In the genomic region with DNA sequence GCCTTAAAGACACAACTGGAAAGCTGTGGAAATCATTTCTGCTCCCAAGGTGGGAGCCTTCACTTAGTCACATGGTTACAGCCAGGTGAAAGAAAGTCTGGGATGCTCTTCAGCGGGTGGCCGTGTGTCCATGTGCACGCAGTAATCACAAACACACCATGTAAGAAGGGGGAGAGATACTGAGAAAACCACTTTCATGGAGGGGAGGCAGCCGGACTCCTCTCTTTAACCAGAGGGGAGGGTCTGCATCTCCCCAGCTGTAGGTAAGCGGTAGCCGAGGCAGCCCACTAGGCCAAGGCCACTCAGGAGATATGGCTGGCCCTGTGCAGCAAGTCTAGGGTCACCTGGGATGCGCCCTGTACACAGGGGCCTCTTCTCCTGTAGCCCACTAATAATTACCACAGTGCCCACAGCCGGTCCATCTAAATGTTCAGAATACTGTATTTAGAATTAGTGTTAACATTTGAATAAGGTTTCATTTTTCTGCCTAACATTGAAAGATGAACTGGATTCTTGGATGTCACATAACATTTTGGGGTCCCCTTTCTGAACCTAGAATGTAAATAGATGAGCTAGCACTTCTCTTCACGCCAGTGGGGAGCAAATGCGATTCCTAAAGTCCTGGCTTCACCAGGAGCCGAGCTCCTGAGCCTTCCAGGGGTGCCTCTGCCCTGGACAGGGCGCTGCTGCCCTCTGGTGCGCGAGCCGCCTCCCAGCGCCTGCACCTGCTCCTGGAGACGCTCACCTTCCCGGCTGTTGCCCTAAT, we compare ENCODE assay signal across 1 cellular context.
TF ChIP-seq lines count a peak whose summit lies in the region.

No MANE protein-coding gene starts in this region.

TF ChIP-seq in HepG2, 621 proteins besides CTCF, POLR2A, EP300 and RAD21 (continued from another document and continues in another):
- TF ChIP-seq ZNF746 (CRISPR knock-in tag; IDR thresholded peaks at IDR 0.05) (0 out of 2 replicates have a peak, but pooled peaks have one; percentile 10), CCDC6 (CRISPR knock-in tag; IDR thresholded peaks at IDR 0.05) (no peak), AHR (CRISPR knock-in tag; IDR thresholded peaks at IDR 0.05) (0 out of 2 replicates have a peak, but pooled peaks have one; percentile 40), LCORL (IDR thresholded peaks at IDR 0.05) (no peak), LCORL (CRISPR knock-in tag; IDR thresholded peaks at IDR 0.05) (peak; percentile 68), ZNF605 (CRISPR knock-in tag; IDR thresholded peaks at IDR 0.05) (peak; percentile 84), MYC (CRISPR knock-in tag; IDR thresholded peaks at IDR 0.05; ENCODE audit: borderline replicate concordance) (peak; percentile 39; the same call in 1 of the 2 replicates), KMT2A (CRISPR knock-in tag; IDR thresholded peaks at IDR 0.05) (peak; percentile 34; the same call in 1 of the 2 replicates), ZNF329 (CRISPR knock-in tag; IDR thresholded peaks at IDR 0.05; ENCODE audit: low read depth) (no peak), SP4 (CRISPR knock-in tag; IDR thresholded peaks at IDR 0.05) (0 out of 2 replicates have a peak, but pooled peaks have one; percentile 22), PHF5A (CRISPR knock-in tag; IDR thresholded peaks at IDR 0.05; ENCODE audit: low read depth, unreplicated experiment) (peak; percentile 34), FOXO1 (CRISPR knock-in tag; IDR thresholded peaks at IDR 0.05) (peak; percentile 70; the same call in 1 of the 2 replicates), SMAD3 (CRISPR knock-in tag; IDR thresholded peaks at IDR 0.05) (peak; percentile 56; the same call in 1 of the 2 replicates), MEF2D (CRISPR knock-in tag; IDR thresholded peaks at IDR 0.05) (peak; percentile 44; the same call in 1 of the 2 replicates), DNMT1 (CRISPR knock-in tag; IDR thresholded peaks at IDR 0.05) (peak; percentile 18; the same call in 1 of the 2 replicates)
- TF ChIP-seq, protein P1, sequence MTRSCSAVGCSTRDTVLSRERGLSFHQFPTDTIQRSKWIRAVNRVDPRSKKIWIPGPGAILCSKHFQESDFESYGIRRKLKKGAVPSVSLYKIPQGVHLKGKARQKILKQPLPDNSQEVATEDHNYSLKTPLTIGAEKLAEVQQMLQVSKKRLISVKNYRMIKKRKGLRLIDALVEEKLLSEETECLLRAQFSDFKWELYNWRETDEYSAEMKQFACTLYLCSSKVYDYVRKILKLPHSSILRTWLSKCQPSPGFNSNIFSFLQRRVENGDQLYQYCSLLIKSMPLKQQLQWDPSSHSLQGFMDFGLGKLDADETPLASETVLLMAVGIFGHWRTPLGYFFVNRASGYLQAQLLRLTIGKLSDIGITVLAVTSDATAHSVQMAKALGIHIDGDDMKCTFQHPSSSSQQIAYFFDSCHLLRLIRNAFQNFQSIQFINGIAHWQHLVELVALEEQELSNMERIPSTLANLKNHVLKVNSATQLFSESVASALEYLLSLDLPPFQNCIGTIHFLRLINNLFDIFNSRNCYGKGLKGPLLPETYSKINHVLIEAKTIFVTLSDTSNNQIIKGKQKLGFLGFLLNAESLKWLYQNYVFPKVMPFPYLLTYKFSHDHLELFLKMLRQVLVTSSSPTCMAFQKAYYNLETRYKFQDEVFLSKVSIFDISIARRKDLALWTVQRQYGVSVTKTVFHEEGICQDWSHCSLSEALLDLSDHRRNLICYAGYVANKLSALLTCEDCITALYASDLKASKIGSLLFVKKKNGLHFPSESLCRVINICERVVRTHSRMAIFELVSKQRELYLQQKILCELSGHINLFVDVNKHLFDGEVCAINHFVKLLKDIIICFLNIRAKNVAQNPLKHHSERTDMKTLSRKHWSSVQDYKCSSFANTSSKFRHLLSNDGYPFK (CRISPR knock-in tag; IDR thresholded peaks at IDR 0.05; ENCODE audit: borderline replicate concordance), result no peak; the same call in 1 of the 2 replicates
- TF ChIP-seq, protein P2, sequence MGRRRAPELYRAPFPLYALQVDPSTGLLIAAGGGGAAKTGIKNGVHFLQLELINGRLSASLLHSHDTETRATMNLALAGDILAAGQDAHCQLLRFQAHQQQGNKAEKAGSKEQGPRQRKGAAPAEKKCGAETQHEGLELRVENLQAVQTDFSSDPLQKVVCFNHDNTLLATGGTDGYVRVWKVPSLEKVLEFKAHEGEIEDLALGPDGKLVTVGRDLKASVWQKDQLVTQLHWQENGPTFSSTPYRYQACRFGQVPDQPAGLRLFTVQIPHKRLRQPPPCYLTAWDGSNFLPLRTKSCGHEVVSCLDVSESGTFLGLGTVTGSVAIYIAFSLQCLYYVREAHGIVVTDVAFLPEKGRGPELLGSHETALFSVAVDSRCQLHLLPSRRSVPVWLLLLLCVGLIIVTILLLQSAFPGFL (CRISPR knock-in tag; IDR thresholded peaks at IDR 0.05), result no peak
- TF ChIP-seq, protein P3, sequence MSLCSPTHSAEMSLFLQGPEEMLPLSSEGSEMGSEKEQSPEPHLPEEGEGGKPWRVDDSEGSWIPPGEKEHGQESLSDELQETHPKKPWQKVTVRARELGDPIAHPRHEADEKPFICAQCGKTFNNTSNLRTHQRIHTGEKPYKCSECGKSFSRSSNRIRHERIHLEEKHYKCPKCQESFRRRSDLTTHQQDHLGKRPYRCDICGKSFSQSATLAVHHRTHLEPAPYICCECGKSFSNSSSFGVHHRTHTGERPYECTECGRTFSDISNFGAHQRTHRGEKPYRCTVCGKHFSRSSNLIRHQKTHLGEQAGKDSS (CRISPR knock-in tag; IDR thresholded peaks at IDR 0.05; ENCODE audit: borderline replicate concordance, low read depth), result peak; percentile 46; the same call in 1 of the 2 replicates
- TF ChIP-seq, protein P4, sequence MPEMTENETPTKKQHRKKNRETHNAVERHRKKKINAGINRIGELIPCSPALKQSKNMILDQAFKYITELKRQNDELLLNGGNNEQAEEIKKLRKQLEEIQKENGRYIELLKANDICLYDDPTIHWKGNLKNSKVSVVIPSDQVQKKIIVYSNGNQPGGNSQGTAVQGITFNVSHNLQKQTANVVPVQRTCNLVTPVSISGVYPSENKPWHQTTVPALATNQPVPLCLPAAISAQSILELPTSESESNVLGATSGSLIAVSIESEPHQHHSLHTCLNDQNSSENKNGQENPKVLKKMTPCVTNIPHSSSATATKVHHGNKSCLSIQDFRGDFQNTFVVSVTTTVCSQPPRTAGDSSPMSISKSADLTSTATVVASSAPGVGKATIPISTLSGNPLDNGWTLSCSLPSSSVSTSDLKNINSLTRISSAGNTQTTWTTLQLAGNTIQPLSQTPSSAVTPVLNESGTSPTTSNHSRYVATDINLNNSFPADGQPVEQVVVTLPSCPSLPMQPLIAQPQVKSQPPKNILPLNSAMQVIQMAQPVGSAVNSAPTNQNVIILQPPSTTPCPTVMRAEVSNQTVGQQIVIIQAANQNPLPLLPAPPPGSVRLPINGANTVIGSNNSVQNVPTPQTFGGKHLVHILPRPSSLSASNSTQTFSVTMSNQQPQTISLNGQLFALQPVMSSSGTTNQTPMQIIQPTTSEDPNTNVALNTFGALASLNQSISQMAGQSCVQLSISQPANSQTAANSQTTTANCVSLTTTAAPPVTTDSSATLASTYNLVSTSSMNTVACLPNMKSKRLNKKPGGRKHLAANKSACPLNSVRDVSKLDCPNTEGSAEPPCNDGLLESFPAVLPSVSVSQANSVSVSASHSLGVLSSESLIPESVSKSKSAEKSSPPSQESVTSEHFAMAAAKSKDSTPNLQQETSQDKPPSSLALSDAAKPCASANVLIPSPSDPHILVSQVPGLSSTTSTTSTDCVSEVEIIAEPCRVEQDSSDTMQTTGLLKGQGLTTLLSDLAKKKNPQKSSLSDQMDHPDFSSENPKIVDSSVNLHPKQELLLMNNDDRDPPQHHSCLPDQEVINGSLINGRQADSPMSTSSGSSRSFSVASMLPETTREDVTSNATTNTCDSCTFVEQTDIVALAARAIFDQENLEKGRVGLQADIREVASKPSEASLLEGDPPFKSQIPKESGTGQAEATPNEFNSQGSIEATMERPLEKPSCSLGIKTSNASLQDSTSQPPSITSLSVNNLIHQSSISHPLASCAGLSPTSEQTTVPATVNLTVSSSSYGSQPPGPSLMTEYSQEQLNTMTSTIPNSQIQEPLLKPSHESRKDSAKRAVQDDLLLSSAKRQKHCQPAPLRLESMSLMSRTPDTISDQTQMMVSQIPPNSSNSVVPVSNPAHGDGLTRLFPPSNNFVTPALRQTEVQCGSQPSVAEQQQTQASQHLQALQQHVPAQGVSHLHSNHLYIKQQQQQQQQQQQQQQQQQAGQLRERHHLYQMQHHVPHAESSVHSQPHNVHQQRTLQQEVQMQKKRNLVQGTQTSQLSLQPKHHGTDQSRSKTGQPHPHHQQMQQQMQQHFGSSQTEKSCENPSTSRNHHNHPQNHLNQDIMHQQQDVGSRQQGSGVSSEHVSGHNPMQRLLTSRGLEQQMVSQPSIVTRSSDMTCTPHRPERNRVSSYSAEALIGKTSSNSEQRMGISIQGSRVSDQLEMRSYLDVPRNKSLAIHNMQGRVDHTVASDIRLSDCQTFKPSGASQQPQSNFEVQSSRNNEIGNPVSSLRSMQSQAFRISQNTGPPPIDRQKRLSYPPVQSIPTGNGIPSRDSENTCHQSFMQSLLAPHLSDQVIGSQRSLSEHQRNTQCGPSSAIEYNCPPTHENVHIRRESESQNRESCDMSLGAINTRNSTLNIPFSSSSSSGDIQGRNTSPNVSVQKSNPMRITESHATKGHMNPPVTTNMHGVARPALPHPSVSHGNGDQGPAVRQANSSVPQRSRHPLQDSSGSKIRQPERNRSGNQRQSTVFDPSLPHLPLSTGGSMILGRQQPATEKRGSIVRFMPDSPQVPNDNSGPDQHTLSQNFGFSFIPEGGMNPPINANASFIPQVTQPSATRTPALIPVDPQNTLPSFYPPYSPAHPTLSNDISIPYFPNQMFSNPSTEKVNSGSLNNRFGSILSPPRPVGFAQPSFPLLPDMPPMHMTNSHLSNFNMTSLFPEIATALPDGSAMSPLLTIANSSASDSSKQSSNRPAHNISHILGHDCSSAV (CRISPR knock-in tag; IDR thresholded peaks at IDR 0.05; ENCODE audit: borderline replicate concordance), result 0 out of 2 replicates have a peak, but pooled peaks have one; percentile 46
- TF ChIP-seq, protein P5, sequence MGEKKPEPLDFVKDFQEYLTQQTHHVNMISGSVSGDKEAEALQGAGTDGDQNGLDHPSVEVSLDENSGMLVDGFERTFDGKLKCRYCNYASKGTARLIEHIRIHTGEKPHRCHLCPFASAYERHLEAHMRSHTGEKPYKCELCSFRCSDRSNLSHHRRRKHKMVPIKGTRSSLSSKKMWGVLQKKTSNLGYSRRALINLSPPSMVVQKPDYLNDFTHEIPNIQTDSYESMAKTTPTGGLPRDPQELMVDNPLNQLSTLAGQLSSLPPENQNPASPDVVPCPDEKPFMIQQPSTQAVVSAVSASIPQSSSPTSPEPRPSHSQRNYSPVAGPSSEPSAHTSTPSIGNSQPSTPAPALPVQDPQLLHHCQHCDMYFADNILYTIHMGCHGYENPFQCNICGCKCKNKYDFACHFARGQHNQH (CRISPR knock-in tag; IDR thresholded peaks at IDR 0.05), result peak; percentile 62; the same call in 1 of the 2 replicates
- TF ChIP-seq, protein P6, sequence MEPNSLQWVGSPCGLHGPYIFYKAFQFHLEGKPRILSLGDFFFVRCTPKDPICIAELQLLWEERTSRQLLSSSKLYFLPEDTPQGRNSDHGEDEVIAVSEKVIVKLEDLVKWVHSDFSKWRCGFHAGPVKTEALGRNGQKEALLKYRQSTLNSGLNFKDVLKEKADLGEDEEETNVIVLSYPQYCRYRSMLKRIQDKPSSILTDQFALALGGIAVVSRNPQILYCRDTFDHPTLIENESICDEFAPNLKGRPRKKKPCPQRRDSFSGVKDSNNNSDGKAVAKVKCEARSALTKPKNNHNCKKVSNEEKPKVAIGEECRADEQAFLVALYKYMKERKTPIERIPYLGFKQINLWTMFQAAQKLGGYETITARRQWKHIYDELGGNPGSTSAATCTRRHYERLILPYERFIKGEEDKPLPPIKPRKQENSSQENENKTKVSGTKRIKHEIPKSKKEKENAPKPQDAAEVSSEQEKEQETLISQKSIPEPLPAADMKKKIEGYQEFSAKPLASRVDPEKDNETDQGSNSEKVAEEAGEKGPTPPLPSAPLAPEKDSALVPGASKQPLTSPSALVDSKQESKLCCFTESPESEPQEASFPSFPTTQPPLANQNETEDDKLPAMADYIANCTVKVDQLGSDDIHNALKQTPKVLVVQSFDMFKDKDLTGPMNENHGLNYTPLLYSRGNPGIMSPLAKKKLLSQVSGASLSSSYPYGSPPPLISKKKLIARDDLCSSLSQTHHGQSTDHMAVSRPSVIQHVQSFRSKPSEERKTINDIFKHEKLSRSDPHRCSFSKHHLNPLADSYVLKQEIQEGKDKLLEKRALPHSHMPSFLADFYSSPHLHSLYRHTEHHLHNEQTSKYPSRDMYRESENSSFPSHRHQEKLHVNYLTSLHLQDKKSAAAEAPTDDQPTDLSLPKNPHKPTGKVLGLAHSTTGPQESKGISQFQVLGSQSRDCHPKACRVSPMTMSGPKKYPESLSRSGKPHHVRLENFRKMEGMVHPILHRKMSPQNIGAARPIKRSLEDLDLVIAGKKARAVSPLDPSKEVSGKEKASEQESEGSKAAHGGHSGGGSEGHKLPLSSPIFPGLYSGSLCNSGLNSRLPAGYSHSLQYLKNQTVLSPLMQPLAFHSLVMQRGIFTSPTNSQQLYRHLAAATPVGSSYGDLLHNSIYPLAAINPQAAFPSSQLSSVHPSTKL (CRISPR knock-in tag; IDR thresholded peaks at IDR 0.05), result peak; percentile 58
- TF ChIP-seq, protein P7, sequence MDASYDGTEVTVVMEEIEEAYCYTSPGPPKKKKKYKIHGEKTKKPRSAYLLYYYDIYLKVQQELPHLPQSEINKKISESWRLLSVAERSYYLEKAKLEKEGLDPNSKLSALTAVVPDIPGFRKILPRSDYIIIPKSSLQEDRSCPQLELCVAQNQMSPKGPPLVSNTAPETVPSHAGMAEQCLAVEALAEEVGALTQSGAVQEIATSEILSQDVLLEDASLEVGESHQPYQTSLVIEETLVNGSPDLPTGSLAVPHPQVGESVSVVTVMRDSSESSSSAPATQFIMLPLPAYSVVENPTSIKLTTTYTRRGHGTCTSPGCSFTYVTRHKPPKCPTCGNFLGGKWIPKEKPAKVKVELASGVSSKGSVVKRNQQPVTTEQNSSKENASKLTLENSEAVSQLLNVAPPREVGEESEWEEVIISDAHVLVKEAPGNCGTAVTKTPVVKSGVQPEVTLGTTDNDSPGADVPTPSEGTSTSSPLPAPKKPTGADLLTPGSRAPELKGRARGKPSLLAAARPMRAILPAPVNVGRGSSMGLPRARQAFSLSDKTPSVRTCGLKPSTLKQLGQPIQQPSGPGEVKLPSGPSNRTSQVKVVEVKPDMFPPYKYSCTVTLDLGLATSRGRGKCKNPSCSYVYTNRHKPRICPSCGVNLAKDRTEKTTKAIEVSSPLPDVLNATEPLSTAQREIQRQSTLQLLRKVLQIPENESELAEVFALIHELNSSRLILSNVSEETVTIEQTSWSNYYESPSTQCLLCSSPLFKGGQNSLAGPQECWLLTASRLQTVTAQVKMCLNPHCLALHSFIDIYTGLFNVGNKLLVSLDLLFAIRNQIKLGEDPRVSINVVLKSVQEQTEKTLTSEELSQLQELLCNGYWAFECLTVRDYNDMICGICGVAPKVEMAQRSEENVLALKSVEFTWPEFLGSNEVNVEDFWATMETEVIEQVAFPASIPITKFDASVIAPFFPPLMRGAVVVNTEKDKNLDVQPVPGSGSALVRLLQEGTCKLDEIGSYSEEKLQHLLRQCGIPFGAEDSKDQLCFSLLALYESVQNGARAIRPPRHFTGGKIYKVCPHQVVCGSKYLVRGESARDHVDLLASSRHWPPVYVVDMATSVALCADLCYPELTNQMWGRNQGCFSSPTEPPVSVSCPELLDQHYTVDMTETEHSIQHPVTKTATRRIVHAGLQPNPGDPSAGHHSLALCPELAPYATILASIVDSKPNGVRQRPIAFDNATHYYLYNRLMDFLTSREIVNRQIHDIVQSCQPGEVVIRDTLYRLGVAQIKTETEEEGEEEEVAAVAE (CRISPR knock-in tag; IDR thresholded peaks at IDR 0.05; ENCODE audit: borderline replicate concordance), result 0 out of 2 replicates have a peak, but pooled peaks have one; percentile 22
